ENCODE assay signal across 8 cellular contexts in the genomic region with DNA sequence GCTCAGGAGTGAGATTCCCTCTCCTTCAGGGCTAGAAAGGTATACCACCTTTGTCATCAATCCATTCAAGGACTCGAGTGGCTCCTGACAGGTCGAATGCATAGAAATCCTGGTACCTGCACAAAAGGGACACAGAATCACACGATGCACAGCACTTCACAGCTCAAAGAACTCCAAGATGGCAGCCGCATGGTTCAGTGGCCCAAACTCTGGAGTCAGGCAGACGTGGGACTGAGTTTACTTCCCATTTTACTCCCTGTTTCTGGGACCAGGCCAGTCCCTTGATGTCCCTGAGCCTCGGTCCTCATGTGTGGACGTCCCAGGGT. TPM values are rescaled to one million over a fixed set of nuclear protein-coding genes. Genes with fewer than 3 reads are reported as not detected.
DNase-seq lines count a peak whose midpoint lies in the region; ATAC-seq and TF ChIP-seq lines count a peak whose summit lies in the region.

No MANE protein-coding gene starts in this region.

- intact Hi-C loops in dorsolateral prefrontal cortex (cut with DNase I): no loop called here

- H3K9me2 ChIP-seq in Karpas-422 (replicated peaks; ENCODE audit: insufficient read depth, low read length): no peaks in the 10 kb centered on the region

- H3K4me1 Mint-ChIP-seq in nephron progenitor cell: peaks cover 37% of the 10 kb centered on the region

- peaks cover 19% of the 10 kb centered on the region for H3K27me3 Mint-ChIP-seq in nephron progenitor cell (ENCODE audit: low read depth, poor library complexity)

- H3K36me3 Mint-ChIP-seq in nephron progenitor cell (ENCODE audit: low read depth): peaks cover 22% of the 10 kb centered on the region

- no peaks in the 10 kb centered on the region for H3K27me3 ChIP-seq in BLaER1 treated with 17β-estradiol and CSF1 and Interleukin-3, amounts not matched to agents 10 nM and 100 nM
- H3K27me3 ChIP-seq in Karpas-422 (ENCODE audit: low read length) (no peaks in the 10 kb centered on the region), dorsolateral prefrontal cortex (no peaks in the 10 kb centered on the region)

- peaks cover 39 to 46% (median 44%) of the 10 kb centered on the region in 11 experiments for H3K36me3 ChIP-seq in BLaER1 treated with 17β-estradiol and CSF1 and Interleukin-3, amounts not matched to agents 10 nM and 100 nM
- H3K36me3 ChIP-seq in Karpas-422 (ENCODE audit: insufficient read depth, low read length): peaks cover 22% of the 10 kb centered on the region

- peaks cover 34 to 76% (median 59%) of the 10 kb centered on the region in 10 experiments for H3K4me1 ChIP-seq in BLaER1 treated with 17β-estradiol and CSF1 and Interleukin-3, amounts not matched to agents 10 nM and 100 nM
- H3K4me1 ChIP-seq in Karpas-422 (ENCODE audit: low read length): peaks cover 33% of the 10 kb centered on the region

- peaks cover 22% of the 10 kb centered on the region for H3K79me2 ChIP-seq in Karpas-422 (ENCODE audit: low read length)

- H3K9me3 ChIP-seq in BLaER1 treated with 17β-estradiol and CSF1 and Interleukin-3, amounts not matched to agents 10 nM and 100 nM (replicated peaks in 1 of 11): no peaks in the 10 kb centered on the region
- H3K9me3 ChIP-seq in Karpas-422 (ENCODE audit: low read length): no peaks in the 10 kb centered on the region

- peak overlapping the region; percentile 87 to 98 (median 93) for H3K4me2 ChIP-seq in BLaER1 treated with 17β-estradiol and CSF1 and Interleukin-3, amounts not matched to agents 10 nM and 100 nM
- peak overlapping the region; percentile 88 for H3K4me2 ChIP-seq in Karpas-422 (ENCODE audit: low read depth, low read length, poor library complexity, severe bottlenecking)

- H3K27ac Mint-ChIP-seq in nephron progenitor cell: peak overlapping the region; percentile 99

- H3K4me3 ChIP-seq in BLaER1 treated with 17β-estradiol and CSF1 and Interleukin-3, amounts not matched to agents 10 nM and 100 nM: peak overlapping the region; percentile 64 to 78 (median 72)
- H3K4me3 ChIP-seq in Karpas-422 (ENCODE audit: low read length): peak overlapping the region; percentile 84
- H3K4me3 ChIP-seq in dorsolateral prefrontal cortex: peak overlapping the region; percentile 60 to 99 (median 84)

- peaks cover 0 to 10% (median 2%) of the 10 kb centered on the region in 11 experiments; a peak in 7 of 22 replicates for H4K20me1 ChIP-seq in BLaER1 treated with 17β-estradiol and CSF1 and Interleukin-3, amounts not matched to agents 10 nM and 100 nM
- no peaks in the 10 kb centered on the region for H4K20me1 ChIP-seq in Karpas-422 (ENCODE audit: insufficient read depth, low read depth, low read length)

- no peaks in the 10 kb centered on the region for H3K9me3 Mint-ChIP-seq in nephron progenitor cell

- TF ChIP-seq CTCF in dorsolateral prefrontal cortex (IDR thresholded peaks at IDR 0.05 in 54 of 56, conservative IDR thresholded peaks at IDR 0.05 in 2 of 56; ENCODE audit: low read depth in 1 of 56, partially characterized antibody in 56 of 56): no peak
- no peak for TF ChIP-seq CTCF in nephron progenitor cell (IDR thresholded peaks at IDR 0.05)

- H3K4me3 Mint-ChIP-seq in nephron progenitor cell: peak overlapping the region; percentile 96

- DNase-seq in Karpas-422 (peak; percentile 70), dorsolateral prefrontal cortex (no peak), nephron progenitor cell (no peak), NCI-H774 (lab: John Stamatoyannopoulos, UW) (no peak)

- H2AFZ ChIP-seq in Karpas-422 (ENCODE audit: low read length): peak overlapping the region; percentile 8; the same call in 1 of the 2 replicates

- ATAC-seq in GM18511 (IDR thresholded peaks at IDR 0.05; ENCODE audit: unreplicated experiment) (no peak), HG02759 (IDR thresholded peaks at IDR 0.05; ENCODE audit: unreplicated experiment) (no peak), HG03039 (IDR thresholded peaks at IDR 0.05; ENCODE audit: unreplicated experiment) (no peak)

- peak overlapping the region; percentile 35 to 93 (median 87); a peak in 21 of 22 replicates for H3K27ac ChIP-seq in BLaER1 treated with 17β-estradiol and CSF1 and Interleukin-3, amounts not matched to agents 10 nM and 100 nM
- H3K27ac ChIP-seq in Karpas-422 (ENCODE audit: low read length) (peak overlapping the region; percentile 62), dorsolateral prefrontal cortex (peak overlapping the region in 58 of 59 donors; percentile 5 to 99 (median 93))

- peak overlapping the region; percentile 80 to 90 (median 88) for H3K9ac ChIP-seq in BLaER1 treated with 17β-estradiol and CSF1 and Interleukin-3, amounts not matched to agents 10 nM and 100 nM
- H3K9ac ChIP-seq in Karpas-422 (ENCODE audit: low read length): peak overlapping the region; percentile 88

RNA-seq across cellular contexts. Expression of a gene that starts 0.5 kb away (rescaled TPM):
- 35.7 and 36.1 TPM in 2 replicates for total RNA-seq in Karpas-422 (2014; rRNA removed; shearing (Covaris generic); ENCODE audit: low replicate concordance)
- total RNA-seq in dorsolateral prefrontal cortex: 10 to 100 TPM; 13.8 to 34.6 (median 19.4) TPM

RNA-seq across cellular contexts. Expression of a gene that starts 4.5 kb away (rescaled TPM):
- total RNA-seq in Karpas-422 (2014; rRNA removed; shearing (Covaris generic); ENCODE audit: low replicate concordance): 15.1 and 17.2 TPM in 2 replicates
- total RNA-seq in dorsolateral prefrontal cortex: 10 to 100 TPM in 7 of 120 experiments, 1 to 10 TPM in 112, under 1 TPM in 1; 0.71 to 14.1 (median 4.9) TPM

RNA-seq across cellular contexts. Expression of a gene that starts 52.7 kb away (rescaled TPM):
- 21.8 and 27.2 TPM in 2 replicates for total RNA-seq in Karpas-422 (2014; rRNA removed; shearing (Covaris generic); ENCODE audit: low replicate concordance)
- 10 to 100 TPM in 8 of 120 experiments, 1 to 10 TPM in 112; 3.6 to 14.0 (median 7.1) TPM for total RNA-seq in dorsolateral prefrontal cortex
